ENCODE assay signal across 19 cellular contexts in genomic region chr1:233673947-233674431, GRCh38.
DNase-seq lines count a peak whose midpoint lies in the region; ATAC-seq, FAIRE-seq and TF ChIP-seq lines count a peak whose summit lies in the region.
"Had no signal": no experiment of that assay in that cellular context is flagged by ENCODE, and none has a peak within 500 bp of the region (broad histone marks: within the 10 kb centered on the region; RNA-seq: fewer than 3 reads in every experiment).

No MANE protein-coding gene starts in this region.

- H3K4ac ChIP-seq in IMR-90 (ENCODE audit: low read depth, low read length), result no peak overlapping the region

- H3K27me3 ChIP-seq in IMR-90 (ENCODE audit: control insufficient read depth, insufficient read depth, low read length), result no peaks in the 10 kb centered on the region
- H3K27me3 ChIP-seq in small intestine (ENCODE audit: control insufficient read depth in 2 of 2, insufficient read depth in 2 of 2, low read length in 2 of 2), result no peaks in the 10 kb centered on the region
- H3K27me3 ChIP-seq: cardiac muscle cell, gastrocnemius medialis, tibial artery had no signal

- no peak overlapping the region for H4K91ac ChIP-seq in IMR-90 (ENCODE audit: insufficient read depth, low read depth, low read length)

- no peak overlapping the region for H3K23ac ChIP-seq in IMR-90 (ENCODE audit: low read depth, low read length)

- no peak overlapping the region for H2BK120ac ChIP-seq in IMR-90 (ENCODE audit: low read depth, low read length)

- no peak overlapping the region for H3K18ac ChIP-seq in IMR-90 (ENCODE audit: low read depth, low read length)

- TF ChIP-seq POLR2A in IMR-90 (IDR thresholded peaks at IDR 0.05; ENCODE audit: low read depth, low read length), result no peak

- H3K9me3 ChIP-seq in IMR-90 (ENCODE audit: control insufficient read depth, insufficient read depth, low read length) (peaks cover 11% of the 10 kb centered on the region), small intestine (ENCODE audit: control insufficient read depth, low read depth) (no peaks in the 10 kb centered on the region)
- H3K9me3 ChIP-seq: gastrocnemius medialis, psoas muscle, tibial artery had no signal

- H2AK5ac ChIP-seq in IMR-90 (ENCODE audit: low read depth, low read length), result no peak overlapping the region

- no peak overlapping the region for H2BK15ac ChIP-seq in IMR-90 (ENCODE audit: low read depth, low read length)

- H3K4me1 ChIP-seq in IMR-90 (ENCODE audit: control insufficient read depth, insufficient read depth, low read length) (no peaks in the 10 kb centered on the region), small intestine (ENCODE audit: control insufficient read depth in 2 of 2, insufficient read depth in 1 of 2, low read depth in 1 of 2, low read length in 1 of 2) (peaks cover 0 to 3% of the 10 kb centered on the region in 2 donors)
- H3K4me1 ChIP-seq: gastrocnemius medialis, psoas muscle, tibial artery had no signal

- H3K27ac ChIP-seq in IMR-90 (ENCODE audit: insufficient read depth, low read length), result no peak overlapping the region
- H3K27ac ChIP-seq in small intestine (ENCODE audit: low read depth in 1 of 2, low read length in 1 of 2), result peak overlapping the region; percentile 85 to 89
- H3K27ac ChIP-seq: cardiac muscle cell, gastrocnemius medialis, psoas muscle, tibial artery had no signal

- in situ Hi-C loops in IMR-90 (cut with MboI; ENCODE audit: low sequenced_read_pairs), result no loop called here

- TF ChIP-seq CTCF in IMR-90 (conservative IDR thresholded peaks at IDR 0.05; ENCODE audit: low read depth, low read length) (no peak), epithelial cell of proximal tubule (conservative IDR thresholded peaks at IDR 0.05; ENCODE audit: low read depth, low read length) (no peak)

- no peaks in the 10 kb centered on the region for H3K9me1 ChIP-seq in IMR-90 (ENCODE audit: insufficient read depth, low read length)

- no peak overlapping the region for H2AK9ac ChIP-seq in IMR-90 (replicated peaks; ENCODE audit: low read depth, low read length, poor library complexity)

- no peak overlapping the region for H2AFZ ChIP-seq in IMR-90 (replicated peaks; ENCODE audit: low read length, poor library complexity)
- H2AFZ ChIP-seq: GM23338 had no signal

- intact Hi-C loops in IMR-90 (cut with micrococcal nuclease), result no loop called here

- H3K4me3 ChIP-seq in IMR-90 (ENCODE audit: insufficient read depth, low read depth, low read length) (no peak overlapping the region), epithelial cell of proximal tubule (ENCODE audit: low read depth, low read length) (peak overlapping the region; percentile 43), small intestine (ENCODE audit: low read depth in 1 of 2, low read length in 2 of 2) (no peak overlapping the region)
- H3K4me3 ChIP-seq: cardiac muscle cell, gastrocnemius medialis, GM23338, psoas muscle, tibial artery had no signal

- no peak for FAIRE-seq in small intestine (lab: Jason Lieb, UNC)
- FAIRE-seq: G401.6 had no signal

- DNase-seq in IMR-90, result peak; percentile 13
- DNase-seq in epithelial cell of proximal tubule (ENCODE audit: low read depth), result peak; percentile 40
- peak; percentile 73 for DNase-seq in small intestine
- no peak for DNase-seq in NCI-H1436 treated with DMSO at 0.1 percent for 48 hours (lab: John Stamatoyannopoulos, UW)
- DNase-seq in activated gamma-delta T cell (lab: John Stamatoyannopoulos, UW), result no peak
- DNase-seq: activated CD4-positive, CD25-positive, alpha-beta regulatory T cell; CD4-positive, alpha-beta memory T cell; gastrocnemius medialis; NCI-H1436; NCI-H446 treated with DMSO at 0.1 percent for 48 hours; psoas muscle; stimulated activated CD4-positive, alpha-beta T cell treated with anti-CD3 and anti-CD28 coated beads, Interleukin-1b, Interleukin-23, amount 100 ng/mL, for 48 hours; stimulated activated CD8-positive, alpha-beta memory T cell treated with anti-CD3 and anti-CD28 coated beads, Interleukin-4, amount 100 ng/mL, for 48 hours; tibial artery had no signal

- H3K36me3 ChIP-seq in IMR-90 (ENCODE audit: control insufficient read depth, insufficient read depth, low read length) (no peaks in the 10 kb centered on the region), small intestine (ENCODE audit: control insufficient read depth in 2 of 2, insufficient read depth in 2 of 2, low read length in 2 of 2) (peaks cover 0 to 2% of the 10 kb centered on the region in 2 donors)
- H3K36me3 ChIP-seq: cardiac muscle cell, gastrocnemius medialis, tibial artery had no signal

- no peak overlapping the region for H3K56ac ChIP-seq in IMR-90 (ENCODE audit: extremely low read depth, insufficient read depth, low read length)

- POLR2A ChIA-PET in IMR-90 (lab: Charles Lee; ENCODE audit: unreplicated experiment), result no interaction called here

- H3K9ac ChIP-seq in IMR-90 (ENCODE audit: low read depth, low read length), result no peak overlapping the region

- no peaks in the 10 kb centered on the region for H4K20me1 ChIP-seq in IMR-90 (ENCODE audit: insufficient read depth, low read length)

- TF ChIP-seq RAD21 in IMR-90 (IDR thresholded peaks at IDR 0.05; ENCODE audit: low read length), result no peak

- no TSS peak for BruUV-seq in IMR-90 (replicated peaks; lab: Mats Ljungman, UMichigan)

- no peak overlapping the region for H2BK20ac ChIP-seq in IMR-90 (ENCODE audit: low read depth, low read length)

- no peak overlapping the region for H3K14ac ChIP-seq in IMR-90 (replicated peaks; ENCODE audit: low read depth, low read length)

- dilution Hi-C loops in IMR-90 (cut with HindIII; ENCODE audit: low sequenced_read_pairs, unreplicated experiment), result no loop called here

- no peak overlapping the region for H4K5ac ChIP-seq in IMR-90 (ENCODE audit: low read depth, low read length)

- CTCF ChIA-PET in IMR-90 (lab: Yijun Ruan, JAX), result no interaction called here

- H3K79me1 ChIP-seq in IMR-90 (ENCODE audit: low read depth in 1 of 2, low read length in 2 of 2), result no peaks in the 10 kb centered on the region

- no peak overlapping the region for H2BK5ac ChIP-seq in IMR-90 (ENCODE audit: low read depth, low read length, poor library complexity, severe bottlenecking)

- no peak overlapping the region for H4K8ac ChIP-seq in IMR-90 (ENCODE audit: low read depth in 2 of 2, low read length in 2 of 2)

- no peak overlapping the region for H3K4me2 ChIP-seq in IMR-90 (ENCODE audit: low read depth, low read length)
- H3K4me2 ChIP-seq: GM23338 had no signal

- 20% methylated on average over 1 of the region's 5 CpGs; no CpG with 5 or more reads in 1 of the 2 experiments for WGBS in IMR-90 (ENCODE audit: extremely low coverage in 2 of 2, insufficient read length in 1 of 2), 2 experiments
- WGBS in small intestine, 3 donors, result 12 to 55% (median 27%) methylated on average over 5 of the region's 5 CpGs

- ATAC-seq in GM18498 (IDR thresholded peaks at IDR 0.05; ENCODE audit: unreplicated experiment) (peak; percentile 10), IMR-90 (ENCODE audit: low read depth) (no peak), GM21619 (IDR thresholded peaks at IDR 0.05; ENCODE audit: unreplicated experiment) (no peak)
- ATAC-seq: gastrocnemius medialis, GM23338, psoas muscle had no signal

TF ChIP-seq in IMR-90, 13 proteins besides CTCF, POLR2A, EP300 and RAD21:
- TF ChIP-seq USF2 (IDR thresholded peaks at IDR 0.05; ENCODE audit: low read depth, low read length) (no peak), MAFK (IDR thresholded peaks at IDR 0.05; ENCODE audit: low read depth, low read length) (no peak), CHD1 (IDR thresholded peaks at IDR 0.05; ENCODE audit: low read depth, low read length) (no peak), SMC3 (IDR thresholded peaks at IDR 0.05; ENCODE audit: low read depth, low read length) (no peak), RCOR1 (IDR thresholded peaks at IDR 0.05; ENCODE audit: insufficient replicate concordance, low read length) (no peak), MAZ (IDR thresholded peaks at IDR 0.05; ENCODE audit: borderline replicate concordance, low read depth, low read length) (no peak), RFX5 (IDR thresholded peaks at IDR 0.05; ENCODE audit: low read depth, low read length) (no peak), ELK1 (IDR thresholded peaks at IDR 0.05; ENCODE audit: borderline replicate concordance, low read depth, low read length) (no peak), CEBPB (IDR thresholded peaks at IDR 0.05; ENCODE audit: low read depth, low read length) (no peak), NFE2L2 (IDR thresholded peaks at IDR 0.05; ENCODE audit: low read depth, low read length) (no peak)

Comparison
In these comparisons a context has a peak if more than half of its experiments do, and no peak if none do; other contexts are left out.
1. DNase-seq: peak in IMR-90 (single experiment), epithelial cell of proximal tubule (single experiment) and small intestine (single experiment); none in NCI-H1436 treated with DMSO at 0.1 percent for 48 hours (single experiment) and activated gamma-delta T cell (single experiment).